ENCODE assay signal across 1 cellular context in genomic region chr17:68512247-68512966, GRCh38.
TF ChIP-seq lines count a peak whose summit lies in the region.

PRKAR1A (plus strand) TSS chr17:68512430; CDS start chr17:68515400, 2,970 bp downstream.

TF ChIP-seq in K562, 482 proteins besides CTCF, POLR2A, EP300 and RAD21 (continued from another document and continues in another):
- TF ChIP-seq, protein P1, sequence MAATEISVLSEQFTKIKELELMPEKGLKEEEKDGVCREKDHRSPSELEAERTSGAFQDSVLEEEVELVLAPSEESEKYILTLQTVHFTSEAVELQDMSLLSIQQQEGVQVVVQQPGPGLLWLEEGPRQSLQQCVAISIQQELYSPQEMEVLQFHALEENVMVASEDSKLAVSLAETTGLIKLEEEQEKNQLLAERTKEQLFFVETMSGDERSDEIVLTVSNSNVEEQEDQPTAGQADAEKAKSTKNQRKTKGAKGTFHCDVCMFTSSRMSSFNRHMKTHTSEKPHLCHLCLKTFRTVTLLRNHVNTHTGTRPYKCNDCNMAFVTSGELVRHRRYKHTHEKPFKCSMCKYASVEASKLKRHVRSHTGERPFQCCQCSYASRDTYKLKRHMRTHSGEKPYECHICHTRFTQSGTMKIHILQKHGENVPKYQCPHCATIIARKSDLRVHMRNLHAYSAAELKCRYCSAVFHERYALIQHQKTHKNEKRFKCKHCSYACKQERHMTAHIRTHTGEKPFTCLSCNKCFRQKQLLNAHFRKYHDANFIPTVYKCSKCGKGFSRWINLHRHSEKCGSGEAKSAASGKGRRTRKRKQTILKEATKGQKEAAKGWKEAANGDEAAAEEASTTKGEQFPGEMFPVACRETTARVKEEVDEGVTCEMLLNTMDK (IDR thresholded peaks at IDR 0.05; ENCODE audit: borderline replicate concordance, insufficient read depth, low read depth, low read length, poor library complexity, severe bottlenecking) = no peak
- no peak for TF ChIP-seq ZNF518B (CRISPR knock-in tag; IDR thresholded peaks at IDR 0.05)
- TF ChIP-seq ATF3 (IDR thresholded peaks at IDR 0.05) = no peak
- TF ChIP-seq ATF3 (CRISPR knock-in tag; conservative IDR thresholded peaks at IDR 0.05) = no peak
- TF ChIP-seq ZNF311 (CRISPR knock-in tag; IDR thresholded peaks at IDR 0.05) = no peak
- no peak for TF ChIP-seq ARNT (IDR thresholded peaks at IDR 0.05)
- TF ChIP-seq ELK3 (CRISPR knock-in tag; IDR thresholded peaks at IDR 0.05) = no peak
- TF ChIP-seq, protein P2, sequence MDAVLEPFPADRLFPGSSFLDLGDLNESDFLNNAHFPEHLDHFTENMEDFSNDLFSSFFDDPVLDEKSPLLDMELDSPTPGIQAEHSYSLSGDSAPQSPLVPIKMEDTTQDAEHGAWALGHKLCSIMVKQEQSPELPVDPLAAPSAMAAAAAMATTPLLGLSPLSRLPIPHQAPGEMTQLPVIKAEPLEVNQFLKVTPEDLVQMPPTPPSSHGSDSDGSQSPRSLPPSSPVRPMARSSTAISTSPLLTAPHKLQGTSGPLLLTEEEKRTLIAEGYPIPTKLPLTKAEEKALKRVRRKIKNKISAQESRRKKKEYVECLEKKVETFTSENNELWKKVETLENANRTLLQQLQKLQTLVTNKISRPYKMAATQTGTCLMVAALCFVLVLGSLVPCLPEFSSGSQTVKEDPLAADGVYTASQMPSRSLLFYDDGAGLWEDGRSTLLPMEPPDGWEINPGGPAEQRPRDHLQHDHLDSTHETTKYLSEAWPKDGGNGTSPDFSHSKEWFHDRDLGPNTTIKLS (IDR thresholded peaks at IDR 0.05; ENCODE audit: borderline replicate concordance, low read depth) = no peak
- TF ChIP-seq RCOR1 (IDR thresholded peaks at IDR 0.05; ENCODE audit: borderline replicate concordance in 1 of 2, low read depth in 2 of 2, low read length in 2 of 2) = no peak; a peak in 1 of 4 replicates
- TF ChIP-seq ZNF395 (CRISPR knock-in tag; IDR thresholded peaks at IDR 0.05) = no peak
- no peak for TF ChIP-seq ZNF263 (CRISPR knock-in tag; IDR thresholded peaks at IDR 0.05; ENCODE audit: borderline replicate concordance)
- TF ChIP-seq, protein P3, sequence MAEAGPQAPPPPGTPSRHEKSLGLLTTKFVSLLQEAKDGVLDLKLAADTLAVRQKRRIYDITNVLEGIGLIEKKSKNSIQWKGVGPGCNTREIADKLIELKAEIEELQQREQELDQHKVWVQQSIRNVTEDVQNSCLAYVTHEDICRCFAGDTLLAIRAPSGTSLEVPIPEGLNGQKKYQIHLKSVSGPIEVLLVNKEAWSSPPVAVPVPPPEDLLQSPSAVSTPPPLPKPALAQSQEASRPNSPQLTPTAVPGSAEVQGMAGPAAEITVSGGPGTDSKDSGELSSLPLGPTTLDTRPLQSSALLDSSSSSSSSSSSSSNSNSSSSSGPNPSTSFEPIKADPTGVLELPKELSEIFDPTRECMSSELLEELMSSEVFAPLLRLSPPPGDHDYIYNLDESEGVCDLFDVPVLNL (CRISPR knock-in tag; IDR thresholded peaks at IDR 0.05; ENCODE audit: low read depth) = no peak
- TF ChIP-seq TEAD1 (CRISPR knock-in tag; IDR thresholded peaks at IDR 0.05) = peak in 1 of 2 experiments; percentile 50; a peak in 1 of 4 replicates
- no peak for TF ChIP-seq COPS2 (conservative IDR thresholded peaks at IDR 0.05)
- TF ChIP-seq, protein P4, sequence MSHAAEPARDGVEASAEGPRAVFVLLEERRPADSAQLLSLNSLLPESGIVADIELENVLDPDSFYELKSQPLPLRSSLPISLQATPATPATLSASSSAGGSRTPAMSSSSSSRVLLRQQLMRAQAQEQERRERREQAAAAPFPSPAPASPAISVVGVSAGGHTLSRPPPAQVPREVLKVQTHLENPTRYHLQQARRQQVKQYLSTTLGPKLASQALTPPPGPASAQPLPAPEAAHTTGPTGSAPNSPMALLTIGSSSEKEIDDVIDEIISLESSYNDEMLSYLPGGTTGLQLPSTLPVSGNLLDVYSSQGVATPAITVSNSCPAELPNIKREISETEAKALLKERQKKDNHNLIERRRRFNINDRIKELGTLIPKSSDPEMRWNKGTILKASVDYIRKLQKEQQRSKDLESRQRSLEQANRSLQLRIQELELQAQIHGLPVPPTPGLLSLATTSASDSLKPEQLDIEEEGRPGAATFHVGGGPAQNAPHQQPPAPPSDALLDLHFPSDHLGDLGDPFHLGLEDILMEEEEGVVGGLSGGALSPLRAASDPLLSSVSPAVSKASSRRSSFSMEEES (CRISPR knock-in tag; IDR thresholded peaks at IDR 0.05) = no peak
- TF ChIP-seq ASH1L (IDR thresholded peaks at IDR 0.05; ENCODE audit: borderline replicate concordance, low read depth, partially characterized antibody) = no peak
- TF ChIP-seq BRF1 (IDR thresholded peaks at IDR 0.05; ENCODE audit: borderline replicate concordance, extremely low read depth, insufficient read length) = no peak
- TF ChIP-seq PRMT5 (CRISPR knock-in tag; IDR thresholded peaks at IDR 0.05) = no peak
- TF ChIP-seq STAG1 (CRISPR knock-in tag; IDR thresholded peaks at IDR 0.05; ENCODE audit: borderline replicate concordance) = no peak
- TF ChIP-seq KLF6 (CRISPR knock-in tag; IDR thresholded peaks at IDR 0.05; ENCODE audit: borderline replicate concordance) = no peak
- no peak for TF ChIP-seq ZNF780A (CRISPR knock-in tag; IDR thresholded peaks at IDR 0.05)
- TF ChIP-seq HLTF (IDR thresholded peaks at IDR 0.05) = no peak
- TF ChIP-seq ZNF699 (CRISPR knock-in tag; IDR thresholded peaks at IDR 0.05; ENCODE audit: insufficient replicate concordance) = no peak
- TF ChIP-seq ETS2 (tag; IDR thresholded peaks at IDR 0.05; ENCODE audit: borderline replicate concordance, poor library complexity, severe bottlenecking) = no peak
- TF ChIP-seq POLR2G (IDR thresholded peaks at IDR 0.05; ENCODE audit: low read depth, low read length) = peak; percentile 78
- TF ChIP-seq ARHGAP35 (IDR thresholded peaks at IDR 0.05; ENCODE audit: partially characterized antibody) = no peak
- TF ChIP-seq ZNF766 (CRISPR knock-in tag; conservative IDR thresholded peaks at IDR 0.05) = no peak
- TF ChIP-seq RBM17 (IDR thresholded peaks at IDR 0.05; ENCODE audit: borderline replicate concordance, low read depth, low read length) = no peak
- peak; percentile 89 for TF ChIP-seq GABPA (tag; conservative IDR thresholded peaks at IDR 0.05; ENCODE audit: low read depth)
- TF ChIP-seq ZNF778 (CRISPR knock-in tag; IDR thresholded peaks at IDR 0.05) = no peak
- no peak for TF ChIP-seq RERE (CRISPR knock-in tag; IDR thresholded peaks at IDR 0.05; ENCODE audit: borderline replicate concordance)
- peak in 1 of 2 experiments; percentile 32; a peak in 1 of 4 replicates for TF ChIP-seq HDAC1 (IDR thresholded peaks at IDR 0.05)
- no peak for TF ChIP-seq ZNF695 (CRISPR knock-in tag; IDR thresholded peaks at IDR 0.05)
- no peak for TF ChIP-seq PPARD (CRISPR knock-in tag; IDR thresholded peaks at IDR 0.05)
- no peak for TF ChIP-seq KLF16 (IDR thresholded peaks at IDR 0.05)
- no peak for TF ChIP-seq HEY1 (CRISPR knock-in tag; IDR thresholded peaks at IDR 0.05; ENCODE audit: borderline replicate concordance)
- no peak for TF ChIP-seq GTF2E2 (tag; IDR thresholded peaks at IDR 0.05)
- no peak for TF ChIP-seq DDX20 (tag; IDR thresholded peaks at IDR 0.05; ENCODE audit: low read depth)
- TF ChIP-seq STAT5B (CRISPR knock-in tag; IDR thresholded peaks at IDR 0.05) = no peak
- TF ChIP-seq FOXP1 (CRISPR knock-in tag; IDR thresholded peaks at IDR 0.05) = no peak
- no peak for TF ChIP-seq ILK (tag; IDR thresholded peaks at IDR 0.05; ENCODE audit: borderline replicate concordance, low read depth)
- TF ChIP-seq NR4A1 (CRISPR knock-in tag; IDR thresholded peaks at IDR 0.05) = no peak
- TF ChIP-seq NR4A1 (tag; IDR thresholded peaks at IDR 0.05) = no peak
- TF ChIP-seq TBL1XR1 (IDR thresholded peaks at IDR 0.05; ENCODE audit: low read length in 2 of 2) = 0 out of 4 replicates have a peak, but pooled peaks of 1 of the 2 experiments have one; percentile 22
- TF ChIP-seq PHB2 (IDR thresholded peaks at IDR 0.05; ENCODE audit: low read depth) = no peak; the same call in 1 of the 2 replicates
- no peak for TF ChIP-seq MCM7 (IDR thresholded peaks at IDR 0.05)
- no peak for TF ChIP-seq DIDO1 (tag; IDR thresholded peaks at IDR 0.05; ENCODE audit: low read depth)
- TF ChIP-seq YBX1 (IDR thresholded peaks at IDR 0.05) = no peak
- no peak for TF ChIP-seq TCFL5 (CRISPR knock-in tag; conservative IDR thresholded peaks at IDR 0.05)
- no peak for TF ChIP-seq POU5F1 (IDR thresholded peaks at IDR 0.05; ENCODE audit: borderline replicate concordance, low read depth, low read length, partially characterized antibody)
- no peak for TF ChIP-seq E2F3 (CRISPR knock-in tag; IDR thresholded peaks at IDR 0.05)
